8 cellular contexts compared by ENCODE assay signal in the genomic region with DNA sequence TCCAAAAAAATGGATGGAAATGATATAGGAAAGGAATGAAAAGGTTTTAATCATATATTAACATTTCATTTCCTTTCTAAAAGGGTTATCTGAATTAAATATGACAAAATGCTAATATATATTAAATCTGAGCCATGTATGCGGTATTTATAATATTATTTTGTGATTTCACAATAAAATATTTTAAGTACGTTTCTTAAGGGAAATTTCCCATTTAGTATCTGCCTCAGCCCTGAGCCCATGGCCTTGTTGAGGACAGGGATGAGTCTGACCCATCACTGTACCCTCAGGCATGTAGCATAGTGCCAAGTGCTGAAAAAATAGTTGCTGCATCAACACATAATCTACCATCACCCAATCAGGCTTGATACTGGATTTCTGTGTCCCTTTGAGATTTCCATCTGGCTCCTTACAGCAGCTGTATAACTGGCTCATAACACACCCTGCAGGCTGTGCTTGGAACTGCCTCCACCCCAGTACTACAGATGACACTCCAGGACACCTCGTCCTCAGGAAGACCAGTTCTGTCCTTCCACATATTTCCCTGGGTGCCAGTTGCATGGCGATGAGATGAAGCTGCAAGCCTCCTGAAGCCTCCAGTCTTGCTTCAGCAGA. TPM values are rescaled to one million over a fixed set of nuclear protein-coding genes. Genes with fewer than 3 reads are reported as not detected.
DNase-seq lines count a peak whose midpoint lies in the region; ATAC-seq, FAIRE-seq and TF ChIP-seq lines count a peak whose summit lies in the region.

No MANE protein-coding gene starts in this region.

- BruUV-seq in Calu3 (replicated peaks; lab: Mats Ljungman, UMichigan) (no TSS peak), K562 (replicated peaks; lab: Mats Ljungman, UMichigan) (no TSS peak)

- WGBS in K562 (ENCODE audit: insufficient coverage, low coverage, missing lambda C conversion rate), result 77% methylated on average over 4 of the region's 4 CpGs

- H3K36me3 Mint-ChIP-seq in Calu3 (ENCODE audit: insufficient read depth, unreplicated experiment), result no peaks in the 10 kb centered on the region

- in situ Hi-C loops in K562 (cut with MboI), result no loop called here

- H3K4me1 Mint-ChIP-seq in Calu3 (ENCODE audit: low read depth, unreplicated experiment), result no peaks in the 10 kb centered on the region

- H3K36me3 ChIP-seq in K562 (ENCODE audit: control insufficient read depth, insufficient read depth, low read length) (peaks cover 89% of the 10 kb centered on the region), parathyroid adenoma (ENCODE audit: control insufficient read depth, insufficient read depth, low read length) (no peaks in the 10 kb centered on the region), tibial artery (peaks cover 44 to 47% (median 44%) of the 10 kb centered on the region in 3 donors)

- no peak overlapping the region for H3K27ac Mint-ChIP-seq in Calu3 (ENCODE audit: unreplicated experiment)

- no peak for TF ChIP-seq CTCF in Calu3 (IDR thresholded peaks at IDR 0.05; ENCODE audit: unreplicated experiment)
- TF ChIP-seq CTCF in K562 (IDR thresholded peaks at IDR 0.05 in 2 of 3, conservative IDR thresholded peaks at IDR 0.05 in 1 of 3; ENCODE audit: insufficient read depth in 2 of 3, low read depth in 1 of 3, low read length in 3 of 3), result peak; percentile 78 to 93 (median 78)
- TF ChIP-seq CTCF in parathyroid adenoma (IDR thresholded peaks at IDR 0.05), result peak; percentile 25
- no peak for TF ChIP-seq CTCF in GM20000 (IDR thresholded peaks at IDR 0.05; ENCODE audit: extremely low read depth, missing control alignments)
- TF ChIP-seq CTCF in tibial artery (IDR thresholded peaks at IDR 0.05), result no peak

- no peak; the same call in 1 of the 2 replicates for TF ChIP-seq POLR2A in K562 (conservative IDR thresholded peaks at IDR 0.05)

- FAIRE-seq in GM19239 (lab: Jason Lieb, UNC) (peak; percentile 79), K562 (lab: Jason Lieb, UNC) (peak; percentile 86)

- DNase-seq in Calu3, result peak; percentile 37
- no peak for DNase-seq in GM19239 (ENCODE audit: insufficient read length, low spot score)
- DNase-seq in LHCN-M2 (ENCODE audit: low read depth), result peak; percentile 27
- peak; percentile 73 to 88 (median 75) for DNase-seq in K562 (ENCODE audit: extremely low read depth in 1 of 4, low spot score in 3 of 4)
- DNase-seq in GM20000 (ENCODE audit: low spot score), result no peak
- DNase-seq in tibial artery, result no peak
- DNase-seq in KG1 (lab: John Stamatoyannopoulos, UW), result no peak

- H3K9ac ChIP-seq in K562 (ENCODE audit: insufficient read depth in 1 of 2, low read depth in 2 of 2, low read length in 2 of 2) (no peak overlapping the region), parathyroid adenoma (no peak overlapping the region)

- no peak for TF ChIP-seq EP300 in K562 (IDR thresholded peaks at IDR 0.05; ENCODE audit: low read length)

- no peaks in the 10 kb centered on the region for H3K27me3 ChIP-seq in K562 (ENCODE audit: control insufficient read depth in 2 of 2, insufficient read depth in 2 of 2, low read length in 2 of 2)
- no peaks in the 10 kb centered on the region for H3K27me3 ChIP-seq in parathyroid adenoma (ENCODE audit: control insufficient read depth, insufficient read depth, low read length)
- H3K27me3 ChIP-seq in tibial artery, result no peaks in the 10 kb centered on the region

- no peaks in the 10 kb centered on the region for H4K20me1 ChIP-seq in K562 (replicated peaks; ENCODE audit: control insufficient read depth, insufficient read depth, low read length)

- H3K9me3 ChIP-seq in K562 (replicated peaks; ENCODE audit: control insufficient read depth, insufficient read depth, low read depth, low read length) (no peaks in the 10 kb centered on the region), parathyroid adenoma (ENCODE audit: control insufficient read depth, low read length) (no peaks in the 10 kb centered on the region), tibial artery (no peaks in the 10 kb centered on the region)

- H3K9me3 Mint-ChIP-seq in Calu3 (ENCODE audit: low read depth, unreplicated experiment), result no peaks in the 10 kb centered on the region

- CTCF ChIA-PET in Calu3 (lab: Charles Lee) (no interaction called here), K562 (lab: Yijun Ruan, JAX; ENCODE audit: low intra/inter-chr PET ratio) (no interaction called here)

- H3K9me1 ChIP-seq in K562 (ENCODE audit: control insufficient read depth, insufficient read depth, low read length), result no peaks in the 10 kb centered on the region

- no peak overlapping the region for H3K4me3 Mint-ChIP-seq in Calu3 (ENCODE audit: low read depth, unreplicated experiment)

- TF ChIP-seq RAD21 in K562 (CRISPR knock-in tag; conservative IDR thresholded peaks at IDR 0.05 in 1 of 2, IDR thresholded peaks at IDR 0.05 in 1 of 2), result peak; percentile 39 to 75; a peak in 3 of 4 replicates

- peak overlapping the region; percentile 37; the same call in 2 of the 3 replicates for H3K27ac ChIP-seq in K562 (ENCODE audit: extremely low read depth, low read depth, low read length)
- H3K27ac ChIP-seq in parathyroid adenoma, result no peak overlapping the region
- no peak overlapping the region for H3K27ac ChIP-seq in tibial artery

- H3K4me2 ChIP-seq in K562 (ENCODE audit: insufficient read depth, low read length), result no peak overlapping the region
- no peak overlapping the region for H3K4me2 ChIP-seq in parathyroid adenoma (ENCODE audit: low read length)

- ATAC-seq in K562, result peak; percentile 84

- POLR2A ChIA-PET in K562 (lab: Yijun Ruan, JAX), result interaction anchor here (0.7 kb wide), 1 partner anchor 26 kb away, joined by 3 read pairs; no protein-coding TSS in a partner anchor

- H3K79me2 ChIP-seq in K562 (ENCODE audit: control insufficient read depth, insufficient read depth, low read length) (peaks cover 55% of the 10 kb centered on the region), parathyroid adenoma (no peaks in the 10 kb centered on the region)

- H3K4me1 ChIP-seq in K562 (replicated peaks in 1 of 2; ENCODE audit: control insufficient read depth in 2 of 2, insufficient read depth in 2 of 2, low read length in 2 of 2) (peaks cover 7 to 49% of the 10 kb centered on the region in 2 experiments), parathyroid adenoma (no peaks in the 10 kb centered on the region), tibial artery (peaks cover 0 to 12% (median 2%) of the 10 kb centered on the region in 4 donors)

- no peaks in the 10 kb centered on the region for H3K27me3 Mint-ChIP-seq in Calu3 (ENCODE audit: unreplicated experiment)

- H2AFZ ChIP-seq in K562 (ENCODE audit: low read depth, low read length) (peak overlapping the region; percentile 76), parathyroid adenoma (no peak overlapping the region)

- intact Hi-C loops in Calu3 (cut with micrococcal nuclease; ENCODE audit: unreplicated experiment), result no loop called here
- intact Hi-C loops in K562 (cut with micrococcal nuclease), result loop anchor here (5.0 kb wide), 2 partner anchors 47 to 242 kb away; no protein-coding TSS in a partner anchor
- intact Hi-C loops in tibial artery (cut with DNase I; ENCODE audit: low total_unique reads), result no loop called here

- H3K4me3 ChIP-seq in K562 (no peak overlapping the region), parathyroid adenoma (ENCODE audit: low read depth, low read length) (no peak overlapping the region), tibial artery (no peak overlapping the region)

TF ChIP-seq in K562, 482 proteins besides CTCF, POLR2A, EP300 and RAD21 (continues in another document):
- TF ChIP-seq, protein P1, sequence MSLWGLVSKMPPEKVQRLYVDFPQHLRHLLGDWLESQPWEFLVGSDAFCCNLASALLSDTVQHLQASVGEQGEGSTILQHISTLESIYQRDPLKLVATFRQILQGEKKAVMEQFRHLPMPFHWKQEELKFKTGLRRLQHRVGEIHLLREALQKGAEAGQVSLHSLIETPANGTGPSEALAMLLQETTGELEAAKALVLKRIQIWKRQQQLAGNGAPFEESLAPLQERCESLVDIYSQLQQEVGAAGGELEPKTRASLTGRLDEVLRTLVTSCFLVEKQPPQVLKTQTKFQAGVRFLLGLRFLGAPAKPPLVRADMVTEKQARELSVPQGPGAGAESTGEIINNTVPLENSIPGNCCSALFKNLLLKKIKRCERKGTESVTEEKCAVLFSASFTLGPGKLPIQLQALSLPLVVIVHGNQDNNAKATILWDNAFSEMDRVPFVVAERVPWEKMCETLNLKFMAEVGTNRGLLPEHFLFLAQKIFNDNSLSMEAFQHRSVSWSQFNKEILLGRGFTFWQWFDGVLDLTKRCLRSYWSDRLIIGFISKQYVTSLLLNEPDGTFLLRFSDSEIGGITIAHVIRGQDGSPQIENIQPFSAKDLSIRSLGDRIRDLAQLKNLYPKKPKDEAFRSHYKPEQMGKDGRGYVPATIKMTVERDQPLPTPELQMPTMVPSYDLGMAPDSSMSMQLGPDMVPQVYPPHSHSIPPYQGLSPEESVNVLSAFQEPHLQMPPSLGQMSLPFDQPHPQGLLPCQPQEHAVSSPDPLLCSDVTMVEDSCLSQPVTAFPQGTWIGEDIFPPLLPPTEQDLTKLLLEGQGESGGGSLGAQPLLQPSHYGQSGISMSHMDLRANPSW (CRISPR knock-in tag; IDR thresholded peaks at IDR 0.05), result no peak

RNA-seq across cellular contexts. Expression of a gene that starts 59.4 kb away (rescaled TPM):
- total RNA-seq in Calu3 (2022) (3.3 and 3.9 TPM in 2 replicates), LHCN-M2 (2014; rRNA removed) (0.51 and 0.80 TPM in 2 replicates), K562 (2014; rRNA removed) (2.5 and 6.5 TPM in 2 replicates), K562 (2014; rRNA removed; fragmentation: Illumina TruSeq; extraction: Trizol) (5.5 and 6.5 TPM in 2 replicates), K562 (2015; rRNA removed; fragmentation: Illumina TruSeq; extraction: Trizol) (2.7 and 3.5 TPM in 2 replicates), K562 (2021) (7.6 and 11.8 TPM in 2 replicates)
- polyA plus RNA-seq in LHCN-M2 (2012), result 1.0 TPM
- 1.2 and 1.3 TPM in 2 replicates for total RNA-seq in K562 (2011; cell fraction: chromatin; rRNA removed; ENCODE audit: low replicate concordance)
- 0.17 and 1.3 TPM in 2 replicates for total RNA-seq in K562 (2011; cell fraction: nucleolus; rRNA removed)
- total RNA-seq in K562 (2011; cell fraction: nucleoplasm; rRNA removed), result 0.66 and 1.8 TPM in 2 replicates
- polyA plus RNA-seq in K562 (2011; rRNA removed) (8.6 and 8.7 TPM in 2 replicates), K562 (2014; fragmentation: Illumina TruSeq; extraction: Trizol) (7.7 and 8.3 TPM in 2 replicates), K562 (2014; fragmentation: Nextera tagmentation; extraction: Ambion mirVana) (10 to 100 TPM in 1 of 2 experiments, 1 to 10 TPM in 1; 8.5 to 12.0 TPM), K562 (2014; rRNA removed) (8.4 and 11.0 TPM in 2 replicates)
- 0.54 and 4.2 TPM in 2 replicates for polyA plus RNA-seq in K562 (2011; cell fraction: cytosol; rRNA removed)
- polyA plus RNA-seq in K562 (2011; cell fraction: nucleus; rRNA removed), result 13.6 and 15.9 TPM in 2 replicates
- polyA plus RNA-seq in K562 (2012), result 4.9 and 5.0 TPM in 2 replicates
- 9.9 and 11.4 TPM in 2 replicates for polyA minus RNA-seq in K562 (2011; rRNA and poly(A)+ RNA removed)
- polyA minus RNA-seq in K562 (2011; cell fraction: cytosol; rRNA and poly(A)+ RNA removed), result 0.64 and 4.3 TPM in 2 replicates
- 1.2 and 1.8 TPM in 2 replicates for polyA minus RNA-seq in K562 (2011; cell fraction: nucleus; rRNA and poly(A)+ RNA removed)

Comparison
In these comparisons a context has a peak if more than half of its experiments do, and no peak if none do; other contexts are left out.
1. DNase-seq: peak in Calu3 (single experiment), LHCN-M2 (single experiment) and K562 (4 of 4); none in GM19239 (single experiment), GM20000 (single experiment), tibial artery (0 of 2) and KG1 (single experiment).
2. CTCF ChIP-seq: peak in K562 (3 of 3) and parathyroid adenoma (single experiment); none in Calu3 (single experiment), GM20000 (single experiment) and tibial artery (0 of 2).